In genomic region chr5:143355710-143356109, GRCh38 we compare ENCODE assay signal across 10 cellular contexts. TPM values are rescaled to one million over a fixed set of nuclear protein-coding genes. Genes with fewer than 3 reads are reported as not detected.
DNase-seq lines count a peak whose midpoint lies in the region; TF ChIP-seq lines count a peak whose summit lies in the region.
"Had no signal": no experiment of that assay in that cellular context is flagged by ENCODE, and none has a peak within 500 bp of the region (broad histone marks: within the 10 kb centered on the region; RNA-seq: fewer than 3 reads in every experiment).

No MANE protein-coding gene starts in this region.

- H3K27me3 Mint-ChIP-seq in activated CD4-positive, alpha-beta memory T cell treated with anti-CD3 and anti-CD28 coated beads, Interleukin-2, amount 10 ng/mL, durations not matched to agents 7 days and 5 days: no peaks in the 10 kb centered on the region
- H3K27me3 Mint-ChIP-seq: activated naive CD8-positive, alpha-beta T cell treated with anti-CD3 and anti-CD28 coated beads, Interleukin-2, amount 10 ng/mL, durations not matched to agents 7 days and 5 days had no signal

- POLR2A ChIA-PET in activated CD4-positive, alpha-beta memory T cell treated with anti-CD3 and anti-CD28 coated beads, Interleukin-2, amount 10 ng/mL, durations not matched to agents 7 days and 5 days (lab: Charles Lee): no interaction called here

- TF ChIP-seq CTCF in prostate gland (IDR thresholded peaks at IDR 0.05) (no peak), ascending aorta (IDR thresholded peaks at IDR 0.05) (no peak)

- H3K9me3 ChIP-seq in prostate gland: no peaks in the 10 kb centered on the region
- H3K9me3 ChIP-seq in ascending aorta: no peaks in the 10 kb centered on the region

- CTCF ChIA-PET in activated CD4-positive, alpha-beta memory T cell treated with anti-CD3 and anti-CD28 coated beads, Interleukin-2, amount 10 ng/mL, durations not matched to agents 7 days and 5 days (lab: Charles Lee): no interaction called here

- DNase-seq in NCI-H1436 (lab: John Stamatoyannopoulos, UW) (peak; percentile 57), NCI-H1436 treated with DMSO at 0.1 percent for 48 hours (lab: John Stamatoyannopoulos, UW) (no peak), NCI-H2107 treated with DMSO at 0.1 percent for 48 hours (lab: John Stamatoyannopoulos, UW; ENCODE audit: unreplicated experiment) (peak; percentile 2), fibroblast of peridontal ligament (ENCODE audit: extremely low read depth) (peak; percentile 94), prostate gland (ENCODE audit: low spot score) (peak; percentile 13), islet precursor cell (no peak), ascending aorta (ENCODE audit: low spot score in 2 of 2) (no peak)
- peak; percentile 21 for DNase-seq in activated CD4-positive, alpha-beta memory T cell treated with anti-CD3 and anti-CD28 coated beads, Interleukin-2, amount 10 ng/mL, durations not matched to agents 7 days and 5 days
- DNase-seq: activated naive CD8-positive, alpha-beta T cell treated with anti-CD3 and anti-CD28 coated beads, Interleukin-2, amount 10 ng/mL, durations not matched to agents 7 days and 5 days had no signal

- H3K4me1 Mint-ChIP-seq in activated CD4-positive, alpha-beta memory T cell treated with anti-CD3 and anti-CD28 coated beads, Interleukin-2, amount 10 ng/mL, durations not matched to agents 7 days and 5 days: peaks cover 49% of the 10 kb centered on the region

- H3K4me3 ChIP-seq in prostate gland: no peak overlapping the region
- no peak overlapping the region for H3K4me3 ChIP-seq in ascending aorta
- H3K4me3 ChIP-seq: BLaER1 had no signal

- H3K36me3 ChIP-seq in prostate gland (no peaks in the 10 kb centered on the region), ascending aorta (no peaks in the 10 kb centered on the region)

- H3K36me3 Mint-ChIP-seq in activated CD4-positive, alpha-beta memory T cell treated with anti-CD3 and anti-CD28 coated beads, Interleukin-2, amount 10 ng/mL, durations not matched to agents 7 days and 5 days (ENCODE audit: low read depth): peaks cover 10% of the 10 kb centered on the region

- H3K4me3 Mint-ChIP-seq in activated CD4-positive, alpha-beta memory T cell treated with anti-CD3 and anti-CD28 coated beads, Interleukin-2, amount 10 ng/mL, durations not matched to agents 7 days and 5 days: no peak overlapping the region
- H3K4me3 Mint-ChIP-seq: activated naive CD8-positive, alpha-beta T cell treated with anti-CD3 and anti-CD28 coated beads, Interleukin-2, amount 10 ng/mL, durations not matched to agents 7 days and 5 days had no signal

- no peaks in the 10 kb centered on the region for H3K27me3 ChIP-seq in prostate gland (replicated peaks; ENCODE audit: insufficient read depth)
- no peaks in the 10 kb centered on the region for H3K27me3 ChIP-seq in ascending aorta
- H3K27me3 ChIP-seq: BLaER1 had no signal

- H3K27ac Mint-ChIP-seq in activated CD4-positive, alpha-beta memory T cell treated with anti-CD3 and anti-CD28 coated beads, Interleukin-2, amount 10 ng/mL, durations not matched to agents 7 days and 5 days: no peak overlapping the region
- H3K27ac Mint-ChIP-seq: activated naive CD8-positive, alpha-beta T cell treated with anti-CD3 and anti-CD28 coated beads, Interleukin-2, amount 10 ng/mL, durations not matched to agents 7 days and 5 days had no signal

- intact Hi-C loops in prostate gland (cut with DNase I) (no loop called here), ascending aorta (cut with DNase I) (no loop called here)

- H3K27ac ChIP-seq in prostate gland (no peak overlapping the region), ascending aorta (peak overlapping the region in 1 of 2 donors; percentile 39)
- H3K27ac ChIP-seq: BLaER1 had no signal

- no peak for TF ChIP-seq POLR2A in prostate gland (IDR thresholded peaks at IDR 0.05)

- no peaks in the 10 kb centered on the region for H3K9me3 Mint-ChIP-seq in activated CD4-positive, alpha-beta memory T cell treated with anti-CD3 and anti-CD28 coated beads, Interleukin-2, amount 10 ng/mL, durations not matched to agents 7 days and 5 days
- H3K9me3 Mint-ChIP-seq: activated naive CD8-positive, alpha-beta T cell treated with anti-CD3 and anti-CD28 coated beads, Interleukin-2, amount 10 ng/mL, durations not matched to agents 7 days and 5 days had no signal

- H3K4me1 ChIP-seq in prostate gland (replicated peaks) (no peaks in the 10 kb centered on the region), ascending aorta (peaks cover 3 to 15% of the 10 kb centered on the region in 2 donors)

RNA-seq across cellular contexts. Expression of gene NR3C1, which starts 47.8 kb away (rescaled TPM):
- total RNA-seq in activated CD4-positive, alpha-beta memory T cell treated with anti-CD3 and anti-CD28 coated beads, Interleukin-2, amount 10 ng/mL, durations not matched to agents 7 days and 5 days: 10 to 100 TPM; 79.3 to 81.6 TPM
- total RNA-seq in prostate gland: 10 to 100 TPM; 42.4 to 55.5 TPM
- total RNA-seq in ascending aorta: 18.4 TPM

Comparison
In these comparisons a context has a peak if more than half of its experiments do, and no peak if none do; other contexts are left out.
1. DNase-seq: peak in NCI-H1436 (single experiment), NCI-H2107 treated with DMSO at 0.1 percent for 48 hours (single experiment), activated CD4-positive, alpha-beta memory T cell treated with anti-CD3 and anti-CD28 coated beads, Interleukin-2, amount 10 ng/mL, durations not matched to agents 7 days and 5 days (single experiment), fibroblast of peridontal ligament (single experiment) and prostate gland (single experiment); none in NCI-H1436 treated with DMSO at 0.1 percent for 48 hours (single experiment), islet precursor cell (single experiment) and ascending aorta (0 of 2).